8 cellular contexts compared by ENCODE assay signal in the genomic region with DNA sequence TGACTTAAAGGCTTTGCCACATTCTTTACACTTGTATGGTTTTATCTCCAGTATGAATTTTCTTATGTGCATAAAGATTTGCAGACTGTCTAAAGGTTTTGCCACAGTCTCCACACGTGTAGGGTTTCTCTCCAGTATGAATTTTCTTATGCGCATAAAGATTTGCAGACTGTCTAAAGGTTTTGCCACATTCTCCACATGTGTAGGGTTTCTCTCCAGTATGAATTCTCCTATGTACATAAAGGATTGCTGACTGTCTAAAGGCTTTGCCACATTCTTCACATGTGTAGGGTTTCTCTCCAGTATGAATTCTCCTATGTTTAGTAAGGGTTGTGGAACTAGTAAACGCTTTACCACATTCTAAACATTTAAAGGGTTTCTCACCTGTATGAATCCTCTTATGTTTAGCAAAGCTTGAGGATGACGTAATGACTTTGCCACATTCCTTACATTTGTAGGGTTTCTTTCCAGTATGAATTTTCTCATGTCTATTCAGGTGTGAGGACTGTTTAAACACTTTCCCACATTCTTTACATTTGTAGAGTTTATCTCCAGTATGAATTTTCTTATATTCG. TPM values are rescaled to one million over a fixed set of nuclear protein-coding genes. Genes with fewer than 3 reads are reported as not detected.
DNase-seq lines count a peak whose midpoint lies in the region; ATAC-seq, FAIRE-seq and TF ChIP-seq lines count a peak whose summit lies in the region.
"Not testable (repeated sequence)": the region's sequence is repeated elsewhere in the genome, so short reads cannot be mapped to it uniquely, and the experiment has no call there.

No MANE protein-coding gene starts in this region.

- H4K20me1 ChIP-seq in astrocyte (ENCODE audit: insufficient read depth, low read length); H1 (replicated peaks in 1 of 2; ENCODE audit: control insufficient read depth in 1 of 2, insufficient read depth in 2 of 2, low read length in 2 of 2): not testable (repeated sequence)

- H2BK15ac ChIP-seq in H1 (ENCODE audit: low read length): not testable (repeated sequence)

- H2AFZ ChIP-seq in astrocyte (ENCODE audit: low read depth, low read length); H1 (ENCODE audit: low read length): not testable (repeated sequence)

- H3K4me2 ChIP-seq in A549; astrocyte (ENCODE audit: low read length); H1 (ENCODE audit: insufficient read depth in 1 of 2, low read depth in 2 of 2, low read length in 2 of 2): not testable (repeated sequence)

- H3K9me3 ChIP-seq in A549: peaks cover 100% of the 10 kb centered on the region
- H3K9me3 ChIP-seq in HUES6 (ENCODE audit: control insufficient read depth, insufficient read depth, low read depth, low read length): peaks cover 97% of the 10 kb centered on the region
- peaks cover 55% of the 10 kb centered on the region for H3K9me3 ChIP-seq in astrocyte (ENCODE audit: insufficient read depth, low read depth, low read length)
- peaks cover 86 to 96% of the 10 kb centered on the region in 2 experiments for H3K9me3 ChIP-seq in H1 (ENCODE audit: insufficient read depth in 2 of 2, low read depth in 1 of 2, low read length in 1 of 2)
- H3K9me3 ChIP-seq in iPS-20b (ENCODE audit: insufficient read depth, low read depth, low read length): peaks cover 100% of the 10 kb centered on the region
- peaks cover 26 to 98% (median 49%) of the 10 kb centered on the region in 3 experiments for H3K9me3 ChIP-seq in naive thymus-derived CD4-positive, alpha-beta T cell (ENCODE audit: control insufficient read depth in 2 of 3, low read length in 3 of 3)

- H3K56ac ChIP-seq in H1 (replicated peaks; ENCODE audit: insufficient read length, low read depth, low read length): not testable (repeated sequence)

- not testable (repeated sequence) for H3K79me2 ChIP-seq in astrocyte (ENCODE audit: insufficient read depth, low read length)
- peaks cover 0 to 15% of the 10 kb centered on the region in 2 experiments; a peak in 2 of 4 replicates for H3K79me2 ChIP-seq in H1 (ENCODE audit: control insufficient read depth in 1 of 2, insufficient read depth in 2 of 2, low read length in 2 of 2)

- not testable (repeated sequence) for TF ChIP-seq CTCF in A549 (IDR thresholded peaks at IDR 0.05); astrocyte (IDR thresholded peaks at IDR 0.05; ENCODE audit: insufficient read depth, low read depth, low read length); H1 (IDR thresholded peaks at IDR 0.05; ENCODE audit: control extremely low read depth in 1 of 3, insufficient read depth in 1 of 3, low read depth in 1 of 3, low read length in 3 of 3)

- not testable (repeated sequence) for H4K8ac ChIP-seq in H1 (ENCODE audit: extremely low read depth, insufficient read depth, low read length)

- not testable (repeated sequence) for H3K4me1 ChIP-seq in A549; HUES6 (ENCODE audit: control insufficient read depth, insufficient read depth, low read length); astrocyte (ENCODE audit: insufficient read depth, low read length); H1 (replicated peaks in 1 of 4; ENCODE audit: control insufficient read depth in 3 of 4, insufficient read depth in 4 of 4, low read length in 3 of 4); iPS-20b (ENCODE audit: insufficient read depth, low read length); naive thymus-derived CD4-positive, alpha-beta T cell (ENCODE audit: control insufficient read depth in 2 of 2, insufficient read depth in 2 of 2, low read length in 2 of 2)

- not testable (repeated sequence) for DNase-seq in A549 (ENCODE audit: low read depth in 1 of 2, low spot score in 1 of 2); astrocyte (ENCODE audit: low read depth); H1 (ENCODE audit: low read depth in 1 of 2, low spot score in 2 of 2); naive thymus-derived CD4-positive, alpha-beta T cell; stimulated activated naive B cell treated with anti-CD40 and anti-IgM and Interleukin-4, amounts not matched to agents 10 μg/mL and 1 μg/mL and 100 μg/mL, for 72 hours
- DNase-seq in ELR (ENCODE audit: low read depth): peak; percentile 6

- H2BK120ac ChIP-seq in H1 (replicated peaks; ENCODE audit: low read depth, low read length): not testable (repeated sequence)

- not testable (repeated sequence) for H4K5ac ChIP-seq in H1 (ENCODE audit: insufficient read length, low read depth, low read length)

- H3K36me3 ChIP-seq in HUES6 (ENCODE audit: control insufficient read depth, insufficient read depth, low read length) (peaks cover 72% of the 10 kb centered on the region), astrocyte (ENCODE audit: insufficient read depth, low read length) (peaks cover 11% of the 10 kb centered on the region), H1 (ENCODE audit: control insufficient read depth in 2 of 4, insufficient read depth in 4 of 4, low read length in 3 of 4) (peaks cover 4 to 82% (median 46%) of the 10 kb centered on the region in 4 experiments; a peak in 7 of 8 replicates), iPS-20b (ENCODE audit: insufficient read depth, low read depth, low read length) (peaks cover 86% of the 10 kb centered on the region)
- peaks cover 8 to 29% (median 10%) of the 10 kb centered on the region in 3 experiments for H3K36me3 ChIP-seq in naive thymus-derived CD4-positive, alpha-beta T cell (ENCODE audit: control insufficient read depth in 2 of 3, insufficient read depth in 3 of 3, low read length in 3 of 3)

- intact Hi-C loops in naive thymus-derived CD4-positive, alpha-beta T cell (cut with micrococcal nuclease): loop anchor here in 1 of 2 donors (10.0 kb wide), 1 partner anchor 67 kb away; no protein-coding TSS in a partner anchor

- not testable (repeated sequence) for H2BK12ac ChIP-seq in H1 (ENCODE audit: low read depth, low read length)

- H3K4me3 Mint-ChIP-seq in astrocyte (ENCODE audit: unreplicated experiment); naive thymus-derived CD4-positive, alpha-beta T cell; stimulated activated naive B cell treated with anti-CD40 and anti-IgM and Interleukin-4, amounts not matched to agents 10 μg/mL and 1 μg/mL and 100 μg/mL, for 72 hours: not testable (repeated sequence)

- not testable (repeated sequence) for H3K27me3 Mint-ChIP-seq in astrocyte (ENCODE audit: low read depth, unreplicated experiment); naive thymus-derived CD4-positive, alpha-beta T cell; stimulated activated naive B cell treated with anti-CD40 and anti-IgM and Interleukin-4, amounts not matched to agents 10 μg/mL and 1 μg/mL and 100 μg/mL, for 72 hours

- not testable (repeated sequence) for H3K27ac Mint-ChIP-seq in astrocyte (ENCODE audit: unreplicated experiment); naive thymus-derived CD4-positive, alpha-beta T cell
- peak overlapping the region; percentile 56 for H3K27ac Mint-ChIP-seq in stimulated activated naive B cell treated with anti-CD40 and anti-IgM and Interleukin-4, amounts not matched to agents 10 μg/mL and 1 μg/mL and 100 μg/mL, for 72 hours

- not testable (repeated sequence) for H2AK5ac ChIP-seq in H1 (ENCODE audit: low read depth, low read length)

- not testable (repeated sequence) for H3K14ac ChIP-seq in H1 (ENCODE audit: insufficient read length)

- H3K9ac ChIP-seq in HUES6 (ENCODE audit: low read length); astrocyte (ENCODE audit: low read length); H1 (replicated peaks in 1 of 4; ENCODE audit: extremely low read depth in 1 of 4, low read depth in 3 of 4, low read length in 3 of 4); iPS-20b (ENCODE audit: low read depth, low read length): not testable (repeated sequence)

- CTCF ChIA-PET in A549 (lab: Yijun Ruan, JAX); H1 (lab: Charles Lee; ENCODE audit: partially characterized antibody); naive thymus-derived CD4-positive, alpha-beta T cell (lab: Charles Lee): not testable (repeated sequence)

- H3K23ac ChIP-seq in H1 (ENCODE audit: insufficient read length): not testable (repeated sequence)

- not testable (repeated sequence) for TF ChIP-seq EP300 in A549 (IDR thresholded peaks at IDR 0.05); H1 (IDR thresholded peaks at IDR 0.05; ENCODE audit: borderline replicate concordance in 1 of 2, low read depth in 2 of 2, low read length in 2 of 2)

- whole genome bisulfite sequencing in A549 (ENCODE audit: missing lambda C conversion rate): 89% methylated on average over 5 of the region's 5 CpGs
- 94% methylated on average over 5 of the region's 5 CpGs; no CpG with 5 or more reads in 1 of the 2 experiments for WGBS in H1 (ENCODE audit: extremely low coverage in 1 of 2, insufficient coverage in 1 of 2, insufficient read length in 1 of 2, insufficient replicate concordance in 2 of 2, low coverage in 1 of 2, low lambda C conversion rate in 2 of 2, missing lambda C conversion rate in 1 of 2), 2 experiments

- not testable (repeated sequence) for H3K23me2 ChIP-seq in H1 (ENCODE audit: low read depth, low read length)

- not testable (repeated sequence) for ATAC-seq in A549; naive thymus-derived CD4-positive, alpha-beta T cell; stimulated activated naive B cell treated with anti-CD40 and anti-IgM and Interleukin-4, amounts not matched to agents 10 μg/mL and 1 μg/mL and 100 μg/mL, for 72 hours (replicated peaks)

- peaks cover 85% of the 10 kb centered on the region for H3K36me3 Mint-ChIP-seq in astrocyte (ENCODE audit: low read depth, unreplicated experiment)
- peaks cover 31 to 70% (median 55%) of the 10 kb centered on the region in 5 donors for H3K36me3 Mint-ChIP-seq in naive thymus-derived CD4-positive, alpha-beta T cell
- H3K36me3 Mint-ChIP-seq in stimulated activated naive B cell treated with anti-CD40 and anti-IgM and Interleukin-4, amounts not matched to agents 10 μg/mL and 1 μg/mL and 100 μg/mL, for 72 hours: peaks cover 52 to 67% of the 10 kb centered on the region in 2 donors

- H3K4me1 Mint-ChIP-seq in astrocyte (ENCODE audit: low read depth, unreplicated experiment); naive thymus-derived CD4-positive, alpha-beta T cell; stimulated activated naive B cell treated with anti-CD40 and anti-IgM and Interleukin-4, amounts not matched to agents 10 μg/mL and 1 μg/mL and 100 μg/mL, for 72 hours: not testable (repeated sequence)

- not testable (repeated sequence) for H3K27me3 ChIP-seq in HUES6 (ENCODE audit: control insufficient read depth, insufficient read depth, low read length); astrocyte (ENCODE audit: insufficient read depth, low read length); H1 (replicated peaks in 1 of 4; ENCODE audit: control insufficient read depth in 3 of 4, extremely low read depth in 1 of 4, insufficient read depth in 3 of 4, low read length in 3 of 4); iPS-20b (ENCODE audit: insufficient read depth, low read length); naive thymus-derived CD4-positive, alpha-beta T cell (ENCODE audit: control insufficient read depth in 2 of 2, insufficient read depth in 2 of 2, low read length in 2 of 2)

- H3K79me1 ChIP-seq in H1 (ENCODE audit: low read depth, low read length): not testable (repeated sequence)

- not testable (repeated sequence) for TF ChIP-seq POLR2A in A549 (IDR thresholded peaks at IDR 0.05; ENCODE audit: low read length); H1 (IDR thresholded peaks at IDR 0.05; ENCODE audit: control extremely low read depth in 1 of 2, low read depth in 2 of 2, low read length in 2 of 2)

- not testable (repeated sequence) for TF ChIP-seq RAD21 in A549 (conservative IDR thresholded peaks at IDR 0.05 in 1 of 2, IDR thresholded peaks at IDR 0.05 in 1 of 2); H1 (IDR thresholded peaks at IDR 0.05 in 1 of 2, conservative IDR thresholded peaks at IDR 0.05 in 1 of 2; ENCODE audit: low read depth in 2 of 2, low read length in 2 of 2)

- H4K91ac ChIP-seq in H1 (replicated peaks; ENCODE audit: insufficient read length, low read length): not testable (repeated sequence)

- H3K18ac ChIP-seq in H1 (ENCODE audit: extremely low read depth, low read length): not testable (repeated sequence)

- not testable (repeated sequence) for H2BK5ac ChIP-seq in H1 (ENCODE audit: low read depth, low read length)

- H3K9me3 Mint-ChIP-seq in astrocyte (ENCODE audit: unreplicated experiment): peaks cover 82% of the 10 kb centered on the region
- H3K9me3 Mint-ChIP-seq in naive thymus-derived CD4-positive, alpha-beta T cell: peaks cover 19 to 98% (median 80%) of the 10 kb centered on the region in 11 donors
- peaks cover 28 to 29% of the 10 kb centered on the region in 2 donors for H3K9me3 Mint-ChIP-seq in stimulated activated naive B cell treated with anti-CD40 and anti-IgM and Interleukin-4, amounts not matched to agents 10 μg/mL and 1 μg/mL and 100 μg/mL, for 72 hours

- POLR2A ChIA-PET in A549 (lab: Yijun Ruan, JAX); H1 (lab: Charles Lee; ENCODE audit: partially characterized antibody); naive thymus-derived CD4-positive, alpha-beta T cell (lab: Charles Lee): not testable (repeated sequence)

- H3K4ac ChIP-seq in H1 (replicated peaks; ENCODE audit: insufficient read length, low read depth, low read length): not testable (repeated sequence)

- not testable (repeated sequence) for FAIRE-seq in A549 (lab: Jason Lieb, UNC); H1 (lab: Jason Lieb, UNC)
- FAIRE-seq in astrocyte (lab: Jason Lieb, UNC): peak; percentile 37

- not testable (repeated sequence) for H3K27ac ChIP-seq in A549; HUES6 (ENCODE audit: low read depth, low read length); astrocyte (ENCODE audit: low read depth, low read length); H1 (ENCODE audit: low read depth, low read length); iPS-20b (ENCODE audit: low read length); naive thymus-derived CD4-positive, alpha-beta T cell (ENCODE audit: low read depth, low read length)

- not testable (repeated sequence) for H3K4me3 ChIP-seq in A549; astrocyte (ENCODE audit: insufficient read depth, low read depth, low read length)
- H3K4me3 ChIP-seq in HUES6 (ENCODE audit: low read depth, low read length) (peak overlapping the region; percentile 43), H1 (ENCODE audit: extremely low read depth in 1 of 4, insufficient read depth in 2 of 4, low read depth in 3 of 4, low read length in 4 of 4) (peak overlapping the region in 1 of 4 experiments; percentile 43; a peak in 2 of 8 replicates), iPS-20b (ENCODE audit: low read length) (peak overlapping the region; percentile 9)
- H3K4me3 ChIP-seq in naive thymus-derived CD4-positive, alpha-beta T cell (ENCODE audit: low read length): peak overlapping the region; percentile 4

- H2BK20ac ChIP-seq in H1 (ENCODE audit: low read length): not testable (repeated sequence)

RNA-seq across cellular contexts. Expression of a gene that starts 57.2 kb away (rescaled TPM):
- 13.6 and 19.7 TPM in 2 replicates for polyA plus RNA-seq in A549 (2011; rRNA removed)
- polyA plus RNA-seq in A549 (2012; cell fraction: cytosol; rRNA removed): 4.7 and 5.1 TPM in 2 replicates
- polyA plus RNA-seq in A549 (2012; cell fraction: nucleus; rRNA removed): 2.3 and 3.5 TPM in 2 replicates
- 19.0 to 19.7 TPM (median 19.5 TPM) in 3 replicates for polyA plus RNA-seq in A549 (2017; fragmentation: RNase III; extraction: RNeasy Plus Mini Kit Qiagen cat#74134 plus additional on column Dnase treatment)
- 10.5 and 11.6 TPM in 2 replicates for polyA minus RNA-seq in A549 (2011; rRNA and poly(A)+ RNA removed)
- total RNA-seq in astrocyte: 23.7 and 26.3 TPM in 2 replicates
- total RNA-seq in H1 (2021; fragmentation: NEBNext Ultra II Directional; extraction: Animal tissue kit (Norgen Biotek cat#: 25700)): 110 and 117 TPM in 2 replicates
- polyA plus RNA-seq in H1 (2011; rRNA removed): 7.1 and 12.6 TPM in 2 replicates
- polyA plus RNA-seq in H1 (2011; cell fraction: cytosol; rRNA removed): 12.4 TPM
- polyA plus RNA-seq in H1 (2011; cell fraction: nucleus; rRNA removed): 23.3 TPM
- 28.1 to 47.0 TPM (median 35.0 TPM) in 4 replicates for polyA plus RNA-seq in H1 (2012, experiment 1 of 2)
- polyA plus RNA-seq in H1 (2012, experiment 2 of 2): 2.6 TPM
- polyA plus RNA-seq in H1 (2013, experiment 1 of 2): 53.5 TPM
- polyA plus RNA-seq in H1 (2013, experiment 2 of 2): 47.5 TPM
- polyA minus RNA-seq in H1 (2011; rRNA and poly(A)+ RNA removed): 77.0 and 86.2 TPM in 2 replicates
- polyA minus RNA-seq in H1 (2011; cell fraction: cytosol; rRNA and poly(A)+ RNA removed): 42.8 TPM
- 287 TPM for polyA minus RNA-seq in H1 (2011; cell fraction: nucleus; rRNA and poly(A)+ RNA removed)
- total RNA-seq in naive thymus-derived CD4-positive, alpha-beta T cell: 10 to 100 TPM; 34.0 to 81.5 (median 42.1) TPM
- 10 to 100 TPM; 48.9 to 50.2 TPM for polyA plus RNA-seq in naive thymus-derived CD4-positive, alpha-beta T cell

RNA-seq across cellular contexts. Expression of a gene that starts 57.3 kb away (rescaled TPM):
- polyA plus RNA-seq in A549 (2011; rRNA removed) (42.7 and 49.3 TPM in 2 replicates), A549 (2017; fragmentation: RNase III; extraction: RNeasy Plus Mini Kit Qiagen cat#74134 plus additional on column Dnase treatment) (25.6 to 28.2 TPM (median 27.5 TPM) in 3 replicates), H1 (2011; rRNA removed) (43.3 and 52.9 TPM in 2 replicates)
- 18.8 and 20.5 TPM in 2 replicates for polyA plus RNA-seq in A549 (2012; cell fraction: cytosol; rRNA removed)
- 72.1 and 76.4 TPM in 2 replicates for polyA plus RNA-seq in A549 (2012; cell fraction: nucleus; rRNA removed)
- polyA minus RNA-seq in A549 (2011; rRNA and poly(A)+ RNA removed): 50.5 and 55.4 TPM in 2 replicates
- 53.0 and 53.4 TPM in 2 replicates for total RNA-seq in astrocyte
- 34.8 and 42.2 TPM in 2 replicates for total RNA-seq in H1 (2021; fragmentation: NEBNext Ultra II Directional; extraction: Animal tissue kit (Norgen Biotek cat#: 25700))
- polyA plus RNA-seq in H1 (2011; cell fraction: cytosol; rRNA removed): 39.8 TPM
- polyA plus RNA-seq in H1 (2011; cell fraction: nucleus; rRNA removed): 197 TPM
- 35.5 to 46.7 TPM (median 39.9 TPM) in 4 replicates for polyA plus RNA-seq in H1 (2012, experiment 1 of 2)
- 8.4 TPM for polyA plus RNA-seq in H1 (2012, experiment 2 of 2)
- 31.4 TPM for polyA plus RNA-seq in H1 (2013, experiment 1 of 2)
- 26.6 TPM for polyA plus RNA-seq in H1 (2013, experiment 2 of 2)
- polyA minus RNA-seq in H1 (2011; rRNA and poly(A)+ RNA removed): 50.7 and 55.8 TPM in 2 replicates
- polyA minus RNA-seq in H1 (2011; cell fraction: cytosol; rRNA and poly(A)+ RNA removed): 29.0 TPM
- 87.1 TPM for polyA minus RNA-seq in H1 (2011; cell fraction: nucleus; rRNA and poly(A)+ RNA removed)
- total RNA-seq in naive thymus-derived CD4-positive, alpha-beta T cell: 100 to 1,000 TPM in 2 of 5 experiments, 10 to 100 TPM in 3; 74.1 to 122 (median 97.6) TPM
- polyA plus RNA-seq in naive thymus-derived CD4-positive, alpha-beta T cell: 10 to 100 TPM; 20.8 to 29.4 TPM
